Comparison of ENCODE assay signal across 17 cellular contexts in the genomic region with DNA sequence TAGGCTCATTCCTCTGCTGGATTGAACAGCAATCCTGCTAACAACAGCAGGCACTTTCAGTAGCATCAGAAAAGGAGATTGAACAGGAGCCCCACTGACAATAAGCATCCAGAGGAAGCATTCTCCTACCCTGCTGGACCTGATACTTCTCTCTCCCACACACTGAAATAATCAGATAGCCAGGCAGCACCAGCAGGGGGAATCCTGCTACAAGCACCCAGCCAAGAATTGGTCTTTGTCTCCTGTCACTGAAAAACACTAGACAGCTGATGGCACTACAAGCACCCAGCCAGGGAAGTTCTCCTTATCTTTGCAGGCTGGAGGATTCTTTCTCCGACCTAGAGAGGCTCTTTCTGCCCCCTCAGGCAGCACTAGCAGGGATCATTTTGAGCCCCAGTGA.
A peak's percentile ranks its signal among the peaks of the same experiment; 100 is the strongest.
DNase-seq lines count a peak whose midpoint lies in the region; ATAC-seq, FAIRE-seq and TF ChIP-seq lines count a peak whose summit lies in the region.
"Had no signal": no experiment of that assay in that cellular context is flagged by ENCODE, and none has a peak within 500 bp of the region (broad histone marks: within the 10 kb centered on the region; RNA-seq: fewer than 3 reads in every experiment).

No MANE protein-coding gene starts in this region.

- H3K36me3 ChIP-seq in H1 (ENCODE audit: control insufficient read depth in 2 of 4, insufficient read depth in 4 of 4, low read length in 3 of 4) (no peaks in the 10 kb centered on the region), HepG2 (replicated peaks in 1 of 2; ENCODE audit: control insufficient read depth in 1 of 2, insufficient read depth in 2 of 2, low read length in 2 of 2) (no peaks in the 10 kb centered on the region)
- H3K36me3 ChIP-seq: BE2C, HAP-1, prostate gland, SJSA1 had no signal

- no peak overlapping the region for H3K14ac ChIP-seq in H1 (ENCODE audit: insufficient read length)

- FAIRE-seq in H1 (lab: Jason Lieb, UNC) (no peak), HepG2 (lab: Jason Lieb, UNC) (no peak)
- FAIRE-seq: endothelial cell of umbilical vein had no signal

- H2BK12ac ChIP-seq in H1 (ENCODE audit: low read depth, low read length) = no peak overlapping the region

- H3K27me3 ChIP-seq in H1 (replicated peaks in 1 of 4; ENCODE audit: control insufficient read depth in 3 of 4, extremely low read depth in 1 of 4, insufficient read depth in 3 of 4, low read length in 3 of 4) (no peaks in the 10 kb centered on the region), HepG2 (ENCODE audit: control insufficient read depth in 1 of 2, insufficient read depth in 2 of 2, low read length in 2 of 2) (no peaks in the 10 kb centered on the region)
- H3K27me3 ChIP-seq: BE2C, SJSA1 had no signal

- no peaks in the 10 kb centered on the region for H3K79me1 ChIP-seq in H1 (ENCODE audit: low read depth, low read length)

- no peak overlapping the region for H2BK5ac ChIP-seq in H1 (ENCODE audit: low read depth, low read length)

- no peak overlapping the region for H3K56ac ChIP-seq in H1 (replicated peaks; ENCODE audit: insufficient read length, low read depth, low read length)

- H4K20me1 ChIP-seq in H1 (replicated peaks in 1 of 2; ENCODE audit: control insufficient read depth in 1 of 2, insufficient read depth in 2 of 2, low read length in 2 of 2) = no peaks in the 10 kb centered on the region
- no peaks in the 10 kb centered on the region for H4K20me1 ChIP-seq in HepG2 (ENCODE audit: insufficient read depth, low read length)

- peak; percentile 1 for DNase-seq in EL
- DNase-seq in Kasumi-1 (lab: John Stamatoyannopoulos, UW) = peak; percentile 0 to 3
- DNase-seq in H1 (ENCODE audit: low read depth in 1 of 2, low spot score in 2 of 2) = no peak
- peak; percentile 0 for DNase-seq in HepG2 (ENCODE audit: low spot score)
- no peak for DNase-seq in GOT3 (lab: John Stamatoyannopoulos, UW)
- DNase-seq in activated effector memory CD4-positive, alpha-beta T cell treated with anti-CD3 and anti-CD28 coated beads, Interleukin-2, amount 50 U/mL, for 16 hours = no peak
- DNase-seq: activated CD4-positive, CD25-positive, alpha-beta regulatory T cell treated with anti-CD3 and anti-CD28 coated beads, Interleukin-2, amount 50 U/mL, for 72 hours; aorta; BE2C; natural killer cell; NCI-H187; NCI-H446 had no signal

- no peak overlapping the region for H3K4me3 ChIP-seq in H1 (ENCODE audit: extremely low read depth in 1 of 4, insufficient read depth in 2 of 4, low read depth in 3 of 4, low read length in 4 of 4)
- H3K4me3 ChIP-seq in HepG2 (replicated peaks in 1 of 3; ENCODE audit: insufficient read depth in 1 of 3, low read depth in 2 of 3, low read length in 3 of 3) = no peak overlapping the region
- H3K4me3 ChIP-seq: HAP-1, prostate gland, SJSA1 had no signal

- no peak overlapping the region for H2AFZ ChIP-seq in H1 (ENCODE audit: low read length)
- no peak overlapping the region for H2AFZ ChIP-seq in HepG2 (ENCODE audit: low read length)

- no peak overlapping the region for H3K18ac ChIP-seq in H1 (ENCODE audit: extremely low read depth, low read length)

- ATAC-seq in HepG2 (peak; percentile 52; the same call in 2 of the 3 replicates), GM18867 (IDR thresholded peaks at IDR 0.05; ENCODE audit: unreplicated experiment) (no peak)
- ATAC-seq: natural killer cell had no signal

- H2AK5ac ChIP-seq in H1 (ENCODE audit: low read depth, low read length) = no peak overlapping the region

- no peak overlapping the region for H2BK20ac ChIP-seq in H1 (ENCODE audit: low read length)

- H3K79me2 ChIP-seq in H1 (ENCODE audit: control insufficient read depth in 1 of 2, insufficient read depth in 2 of 2, low read length in 2 of 2) (no peaks in the 10 kb centered on the region), HepG2 (ENCODE audit: insufficient read depth, low read length) (no peaks in the 10 kb centered on the region)

- H2BK15ac ChIP-seq in H1 (ENCODE audit: low read length) = no peak overlapping the region

- H4K5ac ChIP-seq in H1 (ENCODE audit: insufficient read length, low read depth, low read length) = no peak overlapping the region

- no peak overlapping the region for H4K8ac ChIP-seq in H1 (ENCODE audit: extremely low read depth, insufficient read depth, low read length)

- no peak overlapping the region for H3K4ac ChIP-seq in H1 (replicated peaks; ENCODE audit: insufficient read length, low read depth, low read length)

- no peak overlapping the region for H3K4me2 ChIP-seq in H1 (ENCODE audit: insufficient read depth in 1 of 2, low read depth in 2 of 2, low read length in 2 of 2)
- H3K4me2 ChIP-seq in HepG2 (ENCODE audit: low read depth, low read length) = no peak overlapping the region

- no peak overlapping the region for H2BK120ac ChIP-seq in H1 (replicated peaks; ENCODE audit: low read depth, low read length)

- CTCF ChIA-PET in H1 (lab: Charles Lee; ENCODE audit: partially characterized antibody) = interaction anchor here (0.7 kb wide), 1 partner anchor 187 kb away, joined by 3 read pairs; no protein-coding TSS in a partner anchor
- CTCF ChIA-PET in HepG2 (lab: Yijun Ruan, JAX; ENCODE audit: low intra/inter-chr PET ratio, low total read pairs) = no interaction called here

- peak in 2 of 3 experiments; percentile 22 to 36; a peak in 2 of 4 replicates for TF ChIP-seq CTCF in H1 (IDR thresholded peaks at IDR 0.05; ENCODE audit: control extremely low read depth in 1 of 3, insufficient read depth in 1 of 3, low read depth in 1 of 3, low read length in 3 of 3)
- TF ChIP-seq CTCF in HepG2 (CRISPR knock-in tag; IDR thresholded peaks at IDR 0.05) = peak; percentile 27; the same call in 1 of the 2 replicates

- H3K9me3 ChIP-seq in H1 (ENCODE audit: insufficient read depth in 2 of 2, low read depth in 1 of 2, low read length in 1 of 2) = no peaks in the 10 kb centered on the region
- 0 out of 2 replicates have a peak, but pooled peaks cover 5% of the 10 kb centered on the region for H3K9me3 ChIP-seq in HepG2 (ENCODE audit: low read length)
- H3K9me3 ChIP-seq: BE2C, HAP-1, prostate gland, SJSA1 had no signal

- intact Hi-C loops in HepG2 (cut with micrococcal nuclease; ENCODE audit: unreplicated experiment) = no loop called here

- H4K91ac ChIP-seq in H1 (replicated peaks; ENCODE audit: insufficient read length, low read length) = no peak overlapping the region

- WGBS in H1 (ENCODE audit: extremely low coverage in 1 of 2, insufficient coverage in 1 of 2, insufficient read length in 1 of 2, insufficient replicate concordance in 2 of 2, low coverage in 1 of 2, low lambda C conversion rate in 2 of 2, missing lambda C conversion rate in 1 of 2), 2 experiments = 71% methylated on average over 1 of the region's 1 CpG; no CpG with 5 or more reads in 1 of the 2 experiments
- 0% methylated on average over 1 of the region's 1 CpG for WGBS in HepG2 (ENCODE audit: low lambda C conversion rate)

- no peak overlapping the region for H3K23ac ChIP-seq in H1 (ENCODE audit: insufficient read length)

- H3K9ac ChIP-seq in H1 (replicated peaks in 1 of 4; ENCODE audit: extremely low read depth in 1 of 4, low read depth in 3 of 4, low read length in 3 of 4) (no peak overlapping the region), HepG2 (ENCODE audit: insufficient read depth, low read depth, low read length) (no peak overlapping the region)

- TF ChIP-seq POLR2A in H1 (IDR thresholded peaks at IDR 0.05; ENCODE audit: control extremely low read depth in 1 of 2, low read depth in 2 of 2, low read length in 2 of 2) = no peak
- TF ChIP-seq POLR2A in HepG2 (IDR thresholded peaks at IDR 0.05; ENCODE audit: insufficient read depth in 1 of 2, low read depth in 2 of 2, low read length in 2 of 2) = no peak

- no peaks in the 10 kb centered on the region for H3K23me2 ChIP-seq in H1 (ENCODE audit: low read depth, low read length)

- H3K4me1 ChIP-seq in H1 (replicated peaks in 1 of 4; ENCODE audit: control insufficient read depth in 3 of 4, insufficient read depth in 4 of 4, low read length in 3 of 4) = no peaks in the 10 kb centered on the region
- no peaks in the 10 kb centered on the region for H3K4me1 ChIP-seq in HepG2 (ENCODE audit: insufficient read depth, low read length)
- H3K4me1 ChIP-seq: BE2C, HAP-1, prostate gland, SJSA1 had no signal

- POLR2A ChIA-PET in H1 (lab: Charles Lee; ENCODE audit: partially characterized antibody) (no interaction called here), HepG2 (lab: Yijun Ruan, JAX) (no interaction called here)

- in situ Hi-C loops in HepG2 (cut with HindIII; ENCODE audit: extremely low pct_ligation_motif_present, low pct_unique_long_range_greater_than_20kb) = no loop called here

- BruUV-seq in HepG2 (replicated peaks; lab: Mats Ljungman, UMichigan) = no TSS peak

- H3K27ac ChIP-seq in H1 (ENCODE audit: low read depth, low read length) = no peak overlapping the region
- no peak overlapping the region for H3K27ac ChIP-seq in HepG2 (ENCODE audit: extremely low read length, insufficient read depth, low read length)
- H3K27ac ChIP-seq: prostate gland, SJSA1 had no signal

- TF ChIP-seq EP300 in H1 (IDR thresholded peaks at IDR 0.05; ENCODE audit: borderline replicate concordance in 1 of 2, low read depth in 2 of 2, low read length in 2 of 2) (no peak), HepG2 (IDR thresholded peaks at IDR 0.05; ENCODE audit: low read depth in 2 of 2, low read length in 2 of 2) (no peak), HepG2 (CRISPR knock-in tag; IDR thresholded peaks at IDR 0.05; ENCODE audit: borderline replicate concordance) (no peak)

- peak; percentile 51 to 59 for TF ChIP-seq RAD21 in H1 (IDR thresholded peaks at IDR 0.05 in 1 of 2, conservative IDR thresholded peaks at IDR 0.05 in 1 of 2; ENCODE audit: low read depth in 2 of 2, low read length in 2 of 2)
- TF ChIP-seq RAD21 in HepG2 (CRISPR knock-in tag; IDR thresholded peaks at IDR 0.05) = no peak

TF ChIP-seq in H1, 55 proteins besides CTCF, POLR2A, EP300 and RAD21 (continues in another document):
- no peak for TF ChIP-seq NANOG (IDR thresholded peaks at IDR 0.05; ENCODE audit: insufficient read depth, low read depth, low read length, poor library complexity, severe bottlenecking)
- TF ChIP-seq PHF8 (conservative IDR thresholded peaks at IDR 0.05; ENCODE audit: low read depth, low read length) = no peak
- TF ChIP-seq RXRA (IDR thresholded peaks at IDR 0.05; ENCODE audit: insufficient read depth, low read depth, low read length) = no peak
- TF ChIP-seq CREB1 (IDR thresholded peaks at IDR 0.05) = no peak
- TF ChIP-seq ZNF274 (IDR thresholded peaks at IDR 0.05; ENCODE audit: borderline replicate concordance, extremely low read depth, low read length) = no peak
- TF ChIP-seq SP4 (IDR thresholded peaks at IDR 0.05; ENCODE audit: low read length) = no peak

TF ChIP-seq in HepG2, 621 proteins besides CTCF, POLR2A, EP300 and RAD21:
- TF ChIP-seq HMG20A (CRISPR knock-in tag; IDR thresholded peaks at IDR 0.05; ENCODE audit: borderline replicate concordance) (no peak), ZNF569 (CRISPR knock-in tag; IDR thresholded peaks at IDR 0.05; ENCODE audit: borderline replicate concordance) (no peak), POLR2AphosphoS2 (IDR thresholded peaks at IDR 0.05; ENCODE audit: low read depth, low read length) (no peak), SMC3 (IDR thresholded peaks at IDR 0.05; ENCODE audit: low read length) (peak; percentile 9; the same call in 1 of the 2 replicates), ZNF33B (CRISPR knock-in tag; IDR thresholded peaks at IDR 0.05) (no peak), HNRNPL (IDR thresholded peaks at IDR 0.05; ENCODE audit: low read depth, low read length) (no peak), STAG1 (CRISPR knock-in tag; IDR thresholded peaks at IDR 0.05) (peak; percentile 42)
TF ChIP-seq in HepG2: peak in this region for 2.

Comparison
In these comparisons a context has a peak if more than half of its experiments do, and no peak if none do; other contexts are left out.
1. DNase-seq: peak in EL (single experiment), Kasumi-1 (2 of 2) and HepG2 (single experiment); none in H1 (0 of 2), GOT3 (single experiment) and activated effector memory CD4-positive, alpha-beta T cell treated with anti-CD3 and anti-CD28 coated beads, Interleukin-2, amount 50 U/mL, for 16 hours (single experiment).